Comparison of ENCODE assay signal across 1 cellular context in the genomic region with DNA sequence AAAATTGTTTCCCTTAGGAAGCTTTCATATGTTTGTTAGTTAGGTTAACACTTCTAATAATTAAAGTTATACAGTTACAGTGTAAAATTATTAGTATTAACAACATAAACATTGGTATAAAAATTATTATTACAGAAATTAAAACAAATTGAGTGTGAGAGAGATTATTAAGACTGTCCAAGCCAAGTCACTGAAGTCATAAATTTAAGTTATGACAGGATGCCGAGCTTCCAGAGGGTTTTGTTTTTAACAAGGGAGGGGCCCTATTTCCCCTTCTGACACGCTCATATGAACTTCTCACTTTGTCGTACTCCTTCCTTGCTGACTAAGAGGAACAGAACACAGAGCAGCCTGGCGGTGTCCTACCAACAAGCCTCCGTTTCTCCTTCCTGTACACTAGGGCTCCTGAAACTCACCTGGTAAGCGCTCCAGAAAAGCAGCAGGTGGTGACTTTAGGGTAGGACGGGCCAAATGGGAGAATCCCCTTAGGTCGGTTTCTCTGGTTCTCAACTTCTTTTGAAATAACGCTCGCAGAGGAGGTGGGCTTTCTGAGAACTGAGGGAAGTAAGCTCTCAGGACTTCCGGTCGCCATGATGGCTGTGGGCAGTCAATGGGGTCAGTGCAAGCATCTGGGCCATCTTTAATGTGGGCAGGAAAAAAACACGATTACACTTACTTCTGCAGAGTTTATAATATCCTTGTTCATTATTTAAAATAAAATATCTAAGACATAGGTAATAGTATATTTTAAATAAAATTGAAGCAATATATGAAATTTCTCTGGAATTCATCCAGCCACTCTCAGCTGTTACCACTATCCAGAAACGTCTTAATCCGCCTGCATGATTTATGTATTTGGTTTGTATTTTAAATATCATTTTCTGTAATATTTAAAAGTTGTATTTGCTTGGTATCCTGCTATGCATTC.
TF ChIP-seq lines count a peak whose summit lies in the region.

A gene with protein sequence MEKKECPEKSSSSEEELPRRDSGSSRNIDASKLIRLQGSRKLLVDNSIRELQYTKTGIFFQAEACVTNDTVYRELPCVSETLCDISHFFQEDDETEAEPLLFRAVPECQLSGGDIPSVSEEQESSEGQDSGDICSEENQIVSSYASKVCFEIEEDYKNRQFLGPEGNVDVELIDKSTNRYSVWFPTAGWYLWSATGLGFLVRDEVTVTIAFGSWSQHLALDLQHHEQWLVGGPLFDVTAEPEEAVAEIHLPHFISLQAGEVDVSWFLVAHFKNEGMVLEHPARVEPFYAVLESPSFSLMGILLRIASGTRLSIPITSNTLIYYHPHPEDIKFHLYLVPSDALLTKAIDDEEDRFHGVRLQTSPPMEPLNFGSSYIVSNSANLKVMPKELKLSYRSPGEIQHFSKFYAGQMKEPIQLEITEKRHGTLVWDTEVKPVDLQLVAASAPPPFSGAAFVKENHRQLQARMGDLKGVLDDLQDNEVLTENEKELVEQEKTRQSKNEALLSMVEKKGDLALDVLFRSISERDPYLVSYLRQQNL (minus strand): TSS at position 537 of the 928 bp plus-strand sequence. CDS start 14,892 bp downstream, outside the sequence.

TF ChIP-seq in GM12878, 131 proteins besides CTCF, POLR2A, EP300 and RAD21 (continued from another document and continues in another):
- TF ChIP-seq, protein P1, sequence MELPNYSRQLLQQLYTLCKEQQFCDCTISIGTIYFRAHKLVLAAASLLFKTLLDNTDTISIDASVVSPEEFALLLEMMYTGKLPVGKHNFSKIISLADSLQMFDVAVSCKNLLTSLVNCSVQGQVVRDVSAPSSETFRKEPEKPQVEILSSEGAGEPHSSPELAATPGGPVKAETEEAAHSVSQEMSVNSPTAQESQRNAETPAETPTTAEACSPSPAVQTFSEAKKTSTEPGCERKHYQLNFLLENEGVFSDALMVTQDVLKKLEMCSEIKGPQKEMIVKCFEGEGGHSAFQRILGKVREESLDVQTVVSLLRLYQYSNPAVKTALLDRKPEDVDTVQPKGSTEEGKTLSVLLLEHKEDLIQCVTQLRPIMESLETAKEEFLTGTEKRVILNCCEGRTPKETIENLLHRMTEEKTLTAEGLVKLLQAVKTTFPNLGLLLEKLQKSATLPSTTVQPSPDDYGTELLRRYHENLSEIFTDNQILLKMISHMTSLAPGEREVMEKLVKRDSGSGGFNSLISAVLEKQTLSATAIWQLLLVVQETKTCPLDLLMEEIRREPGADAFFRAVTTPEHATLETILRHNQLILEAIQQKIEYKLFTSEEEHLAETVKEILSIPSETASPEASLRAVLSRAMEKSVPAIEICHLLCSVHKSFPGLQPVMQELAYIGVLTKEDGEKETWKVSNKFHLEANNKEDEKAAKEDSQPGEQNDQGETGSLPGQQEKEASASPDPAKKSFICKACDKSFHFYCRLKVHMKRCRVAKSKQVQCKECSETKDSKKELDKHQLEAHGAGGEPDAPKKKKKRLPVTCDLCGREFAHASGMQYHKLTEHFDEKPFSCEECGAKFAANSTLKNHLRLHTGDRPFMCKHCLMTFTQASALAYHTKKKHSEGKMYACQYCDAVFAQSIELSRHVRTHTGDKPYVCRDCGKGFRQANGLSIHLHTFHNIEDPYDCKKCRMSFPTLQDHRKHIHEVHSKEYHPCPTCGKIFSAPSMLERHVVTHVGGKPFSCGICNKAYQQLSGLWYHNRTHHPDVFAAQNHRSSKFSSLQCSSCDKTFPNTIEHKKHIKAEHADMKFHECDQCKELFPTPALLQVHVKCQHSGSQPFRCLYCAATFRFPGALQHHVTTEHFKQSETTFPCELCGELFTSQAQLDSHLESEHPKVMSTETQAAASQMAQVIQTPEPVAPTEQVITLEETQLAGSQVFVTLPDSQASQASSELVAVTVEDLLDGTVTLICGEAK (IDR thresholded peaks at IDR 0.05; ENCODE audit: borderline replicate concordance), result peak; percentile 99
- TF ChIP-seq, protein P2, sequence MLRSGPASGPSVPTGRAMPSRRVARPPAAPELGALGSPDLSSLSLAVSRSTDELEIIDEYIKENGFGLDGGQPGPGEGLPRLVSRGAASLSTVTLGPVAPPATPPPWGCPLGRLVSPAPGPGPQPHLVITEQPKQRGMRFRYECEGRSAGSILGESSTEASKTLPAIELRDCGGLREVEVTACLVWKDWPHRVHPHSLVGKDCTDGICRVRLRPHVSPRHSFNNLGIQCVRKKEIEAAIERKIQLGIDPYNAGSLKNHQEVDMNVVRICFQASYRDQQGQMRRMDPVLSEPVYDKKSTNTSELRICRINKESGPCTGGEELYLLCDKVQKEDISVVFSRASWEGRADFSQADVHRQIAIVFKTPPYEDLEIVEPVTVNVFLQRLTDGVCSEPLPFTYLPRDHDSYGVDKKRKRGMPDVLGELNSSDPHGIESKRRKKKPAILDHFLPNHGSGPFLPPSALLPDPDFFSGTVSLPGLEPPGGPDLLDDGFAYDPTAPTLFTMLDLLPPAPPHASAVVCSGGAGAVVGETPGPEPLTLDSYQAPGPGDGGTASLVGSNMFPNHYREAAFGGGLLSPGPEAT (IDR thresholded peaks at IDR 0.05; ENCODE audit: low read depth), result peak; percentile 82
- TF ChIP-seq, protein P3, sequence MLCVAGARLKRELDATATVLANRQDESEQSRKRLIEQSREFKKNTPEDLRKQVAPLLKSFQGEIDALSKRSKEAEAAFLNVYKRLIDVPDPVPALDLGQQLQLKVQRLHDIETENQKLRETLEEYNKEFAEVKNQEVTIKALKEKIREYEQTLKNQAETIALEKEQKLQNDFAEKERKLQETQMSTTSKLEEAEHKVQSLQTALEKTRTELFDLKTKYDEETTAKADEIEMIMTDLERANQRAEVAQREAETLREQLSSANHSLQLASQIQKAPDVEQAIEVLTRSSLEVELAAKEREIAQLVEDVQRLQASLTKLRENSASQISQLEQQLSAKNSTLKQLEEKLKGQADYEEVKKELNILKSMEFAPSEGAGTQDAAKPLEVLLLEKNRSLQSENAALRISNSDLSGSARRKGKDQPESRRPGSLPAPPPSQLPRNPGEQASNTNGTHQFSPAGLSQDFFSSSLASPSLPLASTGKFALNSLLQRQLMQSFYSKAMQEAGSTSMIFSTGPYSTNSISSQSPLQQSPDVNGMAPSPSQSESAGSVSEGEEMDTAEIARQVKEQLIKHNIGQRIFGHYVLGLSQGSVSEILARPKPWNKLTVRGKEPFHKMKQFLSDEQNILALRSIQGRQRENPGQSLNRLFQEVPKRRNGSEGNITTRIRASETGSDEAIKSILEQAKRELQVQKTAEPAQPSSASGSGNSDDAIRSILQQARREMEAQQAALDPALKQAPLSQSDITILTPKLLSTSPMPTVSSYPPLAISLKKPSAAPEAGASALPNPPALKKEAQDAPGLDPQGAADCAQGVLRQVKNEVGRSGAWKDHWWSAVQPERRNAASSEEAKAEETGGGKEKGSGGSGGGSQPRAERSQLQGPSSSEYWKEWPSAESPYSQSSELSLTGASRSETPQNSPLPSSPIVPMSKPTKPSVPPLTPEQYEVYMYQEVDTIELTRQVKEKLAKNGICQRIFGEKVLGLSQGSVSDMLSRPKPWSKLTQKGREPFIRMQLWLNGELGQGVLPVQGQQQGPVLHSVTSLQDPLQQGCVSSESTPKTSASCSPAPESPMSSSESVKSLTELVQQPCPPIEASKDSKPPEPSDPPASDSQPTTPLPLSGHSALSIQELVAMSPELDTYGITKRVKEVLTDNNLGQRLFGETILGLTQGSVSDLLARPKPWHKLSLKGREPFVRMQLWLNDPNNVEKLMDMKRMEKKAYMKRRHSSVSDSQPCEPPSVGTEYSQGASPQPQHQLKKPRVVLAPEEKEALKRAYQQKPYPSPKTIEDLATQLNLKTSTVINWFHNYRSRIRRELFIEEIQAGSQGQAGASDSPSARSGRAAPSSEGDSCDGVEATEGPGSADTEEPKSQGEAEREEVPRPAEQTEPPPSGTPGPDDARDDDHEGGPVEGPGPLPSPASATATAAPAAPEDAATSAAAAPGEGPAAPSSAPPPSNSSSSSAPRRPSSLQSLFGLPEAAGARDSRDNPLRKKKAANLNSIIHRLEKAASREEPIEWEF (IDR thresholded peaks at IDR 0.05; ENCODE audit: insufficient replicate concordance, low read depth, low read length), result no peak
- TF ChIP-seq NFIC (IDR thresholded peaks at IDR 0.05; ENCODE audit: low read depth, low read length) (0 out of 2 replicates have a peak, but pooled peaks have one; percentile 4), ZNF622 (IDR thresholded peaks at IDR 0.05) (no peak), BCL11A (IDR thresholded peaks at IDR 0.05; ENCODE audit: low read depth, low read length) (0 out of 2 replicates have a peak, but pooled peaks have one; percentile 7), SMARCA5 (IDR thresholded peaks at IDR 0.05) (peak; percentile 67), RUNX3 (IDR thresholded peaks at IDR 0.05; ENCODE audit: low read length) (peak; percentile 71), PAX8 (IDR thresholded peaks at IDR 0.05) (no peak; the same call in 1 of the 2 replicates), CREM (IDR thresholded peaks at IDR 0.05; ENCODE audit: low read depth) (peak; percentile 58), ZNF384 (IDR thresholded peaks at IDR 0.05; ENCODE audit: borderline replicate concordance, low read depth, low read length) (0 out of 2 replicates have a peak, but pooled peaks have one; percentile 11), ZNF274 (IDR thresholded peaks at IDR 0.05; ENCODE audit: insufficient read depth, insufficient read length) (no peak), MYC (IDR thresholded peaks at IDR 0.05; ENCODE audit: insufficient read depth, insufficient read length, insufficient replicate concordance, low read length, severe bottlenecking) (no peak), STAT1 (conservative IDR thresholded peaks at IDR 0.05) (peak; percentile 87; the same call in 1 of the 2 replicates), TCF7 (IDR thresholded peaks at IDR 0.05; ENCODE audit: borderline replicate concordance) (no peak), JUNB (IDR thresholded peaks at IDR 0.05) (no peak), GATAD2B (conservative IDR thresholded peaks at IDR 0.05; ENCODE audit: low read depth) (no peak), KDM1A (IDR thresholded peaks at IDR 0.05; ENCODE audit: borderline replicate concordance) (no peak), IKZF1 (conservative IDR thresholded peaks at IDR 0.05) (peak; percentile 84), JUND (IDR thresholded peaks at IDR 0.05; ENCODE audit: low read depth, low read length) (no peak), HDAC2 (IDR thresholded peaks at IDR 0.05) (no peak), BHLHE40 (IDR thresholded peaks at IDR 0.05; ENCODE audit: borderline replicate concordance in 1 of 2, low read depth in 2 of 2, low read length in 1 of 2) (no peak; a peak in 1 of 4 replicates), SRF (IDR thresholded peaks at IDR 0.05; ENCODE audit: low read depth in 2 of 2, low read length in 2 of 2) (peak in 1 of 2 experiments; percentile 59; a peak in 1 of 4 replicates), DPF2 (IDR thresholded peaks at IDR 0.05) (peak; percentile 41; the same call in 1 of the 2 replicates), SIX5 (IDR thresholded peaks at IDR 0.05; ENCODE audit: low read depth, low read length, severe bottlenecking) (peak; percentile 66), SMAD5 (IDR thresholded peaks at IDR 0.05; ENCODE audit: low read depth) (peak; percentile 78; the same call in 1 of the 2 replicates), KLF5 (IDR thresholded peaks at IDR 0.05; ENCODE audit: partially characterized antibody) (no peak), PML (IDR thresholded peaks at IDR 0.05; ENCODE audit: low read length) (peak; percentile 83), MXI1 (IDR thresholded peaks at IDR 0.05; ENCODE audit: low read depth, low read length) (peak; percentile 60; the same call in 1 of the 2 replicates), HDGF (IDR thresholded peaks at IDR 0.05) (no peak), CHD2 (IDR thresholded peaks at IDR 0.05; ENCODE audit: borderline replicate concordance, low read depth, low read length) (no peak), RB1 (IDR thresholded peaks at IDR 0.05; ENCODE audit: borderline replicate concordance) (peak; percentile 88; the same call in 1 of the 2 replicates)
- TF ChIP-seq, protein P4, sequence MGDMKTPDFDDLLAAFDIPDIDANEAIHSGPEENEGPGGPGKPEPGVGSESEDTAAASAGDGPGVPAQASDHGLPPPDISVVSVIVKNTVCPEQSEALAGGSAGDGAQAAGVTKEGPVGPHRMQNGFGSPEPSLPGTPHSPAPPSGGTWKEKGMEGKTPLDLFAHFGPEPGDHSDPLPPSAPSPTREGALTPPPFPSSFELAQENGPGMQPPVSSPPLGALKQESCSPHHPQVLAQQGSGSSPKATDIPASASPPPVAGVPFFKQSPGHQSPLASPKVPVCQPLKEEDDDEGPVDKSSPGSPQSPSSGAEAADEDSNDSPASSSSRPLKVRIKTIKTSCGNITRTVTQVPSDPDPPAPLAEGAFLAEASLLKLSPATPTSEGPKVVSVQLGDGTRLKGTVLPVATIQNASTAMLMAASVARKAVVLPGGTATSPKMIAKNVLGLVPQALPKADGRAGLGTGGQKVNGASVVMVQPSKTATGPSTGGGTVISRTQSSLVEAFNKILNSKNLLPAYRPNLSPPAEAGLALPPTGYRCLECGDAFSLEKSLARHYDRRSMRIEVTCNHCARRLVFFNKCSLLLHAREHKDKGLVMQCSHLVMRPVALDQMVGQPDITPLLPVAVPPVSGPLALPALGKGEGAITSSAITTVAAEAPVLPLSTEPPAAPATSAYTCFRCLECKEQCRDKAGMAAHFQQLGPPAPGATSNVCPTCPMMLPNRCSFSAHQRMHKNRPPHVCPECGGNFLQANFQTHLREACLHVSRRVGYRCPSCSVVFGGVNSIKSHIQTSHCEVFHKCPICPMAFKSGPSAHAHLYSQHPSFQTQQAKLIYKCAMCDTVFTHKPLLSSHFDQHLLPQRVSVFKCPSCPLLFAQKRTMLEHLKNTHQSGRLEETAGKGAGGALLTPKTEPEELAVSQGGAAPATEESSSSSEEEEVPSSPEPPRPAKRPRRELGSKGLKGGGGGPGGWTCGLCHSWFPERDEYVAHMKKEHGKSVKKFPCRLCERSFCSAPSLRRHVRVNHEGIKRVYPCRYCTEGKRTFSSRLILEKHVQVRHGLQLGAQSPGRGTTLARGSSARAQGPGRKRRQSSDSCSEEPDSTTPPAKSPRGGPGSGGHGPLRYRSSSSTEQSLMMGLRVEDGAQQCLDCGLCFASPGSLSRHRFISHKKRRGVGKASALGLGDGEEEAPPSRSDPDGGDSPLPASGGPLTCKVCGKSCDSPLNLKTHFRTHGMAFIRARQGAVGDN (IDR thresholded peaks at IDR 0.05), result peak; percentile 57; the same call in 1 of the 2 replicates
- TF ChIP-seq, protein P5, sequence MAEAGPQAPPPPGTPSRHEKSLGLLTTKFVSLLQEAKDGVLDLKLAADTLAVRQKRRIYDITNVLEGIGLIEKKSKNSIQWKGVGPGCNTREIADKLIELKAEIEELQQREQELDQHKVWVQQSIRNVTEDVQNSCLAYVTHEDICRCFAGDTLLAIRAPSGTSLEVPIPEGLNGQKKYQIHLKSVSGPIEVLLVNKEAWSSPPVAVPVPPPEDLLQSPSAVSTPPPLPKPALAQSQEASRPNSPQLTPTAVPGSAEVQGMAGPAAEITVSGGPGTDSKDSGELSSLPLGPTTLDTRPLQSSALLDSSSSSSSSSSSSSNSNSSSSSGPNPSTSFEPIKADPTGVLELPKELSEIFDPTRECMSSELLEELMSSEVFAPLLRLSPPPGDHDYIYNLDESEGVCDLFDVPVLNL (IDR thresholded peaks at IDR 0.05; ENCODE audit: low read depth, low read length), result no peak
- TF ChIP-seq, protein P6, sequence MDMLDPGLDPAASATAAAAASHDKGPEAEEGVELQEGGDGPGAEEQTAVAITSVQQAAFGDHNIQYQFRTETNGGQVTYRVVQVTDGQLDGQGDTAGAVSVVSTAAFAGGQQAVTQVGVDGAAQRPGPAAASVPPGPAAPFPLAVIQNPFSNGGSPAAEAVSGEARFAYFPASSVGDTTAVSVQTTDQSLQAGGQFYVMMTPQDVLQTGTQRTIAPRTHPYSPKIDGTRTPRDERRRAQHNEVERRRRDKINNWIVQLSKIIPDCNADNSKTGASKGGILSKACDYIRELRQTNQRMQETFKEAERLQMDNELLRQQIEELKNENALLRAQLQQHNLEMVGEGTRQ (IDR thresholded peaks at IDR 0.05; ENCODE audit: borderline replicate concordance, low read depth, low read length), result no peak
- TF ChIP-seq, protein P7, sequence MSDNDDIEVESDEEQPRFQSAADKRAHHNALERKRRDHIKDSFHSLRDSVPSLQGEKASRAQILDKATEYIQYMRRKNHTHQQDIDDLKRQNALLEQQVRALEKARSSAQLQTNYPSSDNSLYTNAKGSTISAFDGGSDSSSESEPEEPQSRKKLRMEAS (IDR thresholded peaks at IDR 0.05; ENCODE audit: low read depth, low read length), result peak; percentile 62
